In genomic region chr11:114400222-114400973, GRCh38 we compare ENCODE assay signal across 8 cellular contexts. TPM values are rescaled to one million over a fixed set of nuclear protein-coding genes. Genes with fewer than 3 reads are reported as not detected.
A peak's percentile ranks its signal among the peaks of the same experiment; 100 is the strongest.
DNase-seq lines count a peak whose midpoint lies in the region; ATAC-seq and TF ChIP-seq lines count a peak whose summit lies in the region.

A gene with protein sequence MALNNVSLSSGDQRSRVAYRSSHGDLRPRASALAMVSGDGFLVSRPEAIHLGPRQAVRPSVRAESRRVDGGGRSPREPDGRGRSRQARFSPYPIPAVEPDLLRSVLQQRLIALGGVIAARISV (minus strand): TSS chr11:114400511. CDS start chr11:114400331, 180 bp downstream.
A gene with protein sequence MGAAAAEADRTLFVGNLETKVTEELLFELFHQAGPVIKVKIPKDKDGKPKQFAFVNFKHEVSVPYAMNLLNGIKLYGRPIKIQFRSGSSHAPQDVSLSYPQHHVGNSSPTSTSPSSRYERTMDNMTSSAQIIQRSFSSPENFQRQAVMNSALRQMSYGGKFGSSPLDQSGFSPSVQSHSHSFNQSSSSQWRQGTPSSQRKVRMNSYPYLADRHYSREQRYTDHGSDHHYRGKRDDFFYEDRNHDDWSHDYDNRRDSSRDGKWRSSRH (plus strand): TSS chr11:114400666. CDS start chr11:114400672, 6 bp downstream.

- peak within 1 kb of the TSS; percentile 99 for H3K27ac Mint-ChIP-seq in dendritic cell treated with granulocyte-macrophage colony-stimulating factor and Interleukin-4, amounts not matched to agents 40 ng/mL and 50 ng/mL, for 4 days

- H3K9me3 ChIP-seq in left lung: no peaks in the 10 kb centered on the region

- H3K9me3 Mint-ChIP-seq in dendritic cell treated with granulocyte-macrophage colony-stimulating factor and Interleukin-4, amounts not matched to agents 40 ng/mL and 50 ng/mL, for 4 days: no peaks in the 10 kb centered on the region

- H3K36me3 Mint-ChIP-seq in dendritic cell treated with granulocyte-macrophage colony-stimulating factor and Interleukin-4, amounts not matched to agents 40 ng/mL and 50 ng/mL, for 4 days (ENCODE audit: low read depth): peaks cover 46% of the 10 kb centered on the region

- peaks cover 0 to 10% of the 10 kb centered on the region in 2 donors for H3K36me3 ChIP-seq in left lung

- peak in 1 of 2 donors; percentile 20 for TF ChIP-seq CTCF in left lung (IDR thresholded peaks at IDR 0.05)

- peak within 1 kb of the TSS; percentile 99 for H3K27ac ChIP-seq in left lung

- peaks cover 19 to 71% of the 10 kb centered on the region in 2 donors for H3K4me1 ChIP-seq in left lung

- H3K27me3 ChIP-seq in left lung: no peaks in the 10 kb centered on the region

- H3K4me1 Mint-ChIP-seq in dendritic cell treated with granulocyte-macrophage colony-stimulating factor and Interleukin-4, amounts not matched to agents 40 ng/mL and 50 ng/mL, for 4 days (ENCODE audit: low read depth): peaks cover 36% of the 10 kb centered on the region

- intact Hi-C loops in dendritic cell treated with granulocyte-macrophage colony-stimulating factor and Interleukin-4, amounts not matched to agents 40 ng/mL and 50 ng/mL, for 4 days (cut with micrococcal nuclease): loop anchor here (2.0 to 10.0 kb wide), 3 partner anchors 526 to 1086 kb away; partner anchors contain the start of genes TTC12, USP28 and ZW10
- intact Hi-C loops in left lung (cut with DNase I): no loop called here

- peak within 1 kb of the TSS; percentile 93 for H3K4me3 Mint-ChIP-seq in dendritic cell treated with granulocyte-macrophage colony-stimulating factor and Interleukin-4, amounts not matched to agents 40 ng/mL and 50 ng/mL, for 4 days

- ATAC-seq in GM19324 (IDR thresholded peaks at IDR 0.05; ENCODE audit: low FRiP score, unreplicated experiment) (peak; percentile 99), HG03469 (IDR thresholded peaks at IDR 0.05; ENCODE audit: unreplicated experiment) (peak; percentile 91), left lung (peak; percentile 96)

- no peaks in the 10 kb centered on the region for H3K27me3 Mint-ChIP-seq in dendritic cell treated with granulocyte-macrophage colony-stimulating factor and Interleukin-4, amounts not matched to agents 40 ng/mL and 50 ng/mL, for 4 days

- peak within 1 kb of the TSS; percentile 59 to 72 for H3K4me3 ChIP-seq in left lung

- DNase-seq in C1 segment of cervical spinal cord (lab: John Stamatoyannopoulos, UW) (peak; percentile 54 to 97 (median 92)), NCI-H526 treated with DMSO at 0.1 percent for 48 hours (lab: John Stamatoyannopoulos, UW) (peak; percentile 99), left lung (peak; percentile 99)
- DNase-seq in activated CD4-positive, alpha-beta T cell treated with anti-CD3 and anti-CD28 coated beads, Interleukin-2, amount 50 U/mL, for 1 hour: peak; percentile 98
- peak; percentile 96 for DNase-seq in stimulated activated CD4-positive, alpha-beta T cell treated with anti-CD3 and anti-CD28 coated beads, Interleukin-2, amount 100 ng/mL, for 48 hours

RNA-seq across cellular contexts. Expression of the first gene that starts in this region (rescaled TPM):
- total RNA-seq in left lung: 1 to 10 TPM; 6.5 to 8.8 TPM

RNA-seq across cellular contexts. Expression of the second gene that starts in this region (rescaled TPM):
- total RNA-seq in left lung: 10 to 100 TPM; 28.7 to 32.0 TPM

Comparison
In these comparisons a context has a peak if more than half of its experiments do, and no peak if none do; other contexts are left out.
1. Peak in every context shown above with its lines: DNase-seq, ATAC-seq, H3K4me3 ChIP-seq and H3K27ac ChIP-seq.